In genomic region chr15:57927091-57927631, GRCh38 we compare ENCODE assay signal across 15 cellular contexts.
DNase-seq lines count a peak whose midpoint lies in the region; ATAC-seq, FAIRE-seq and TF ChIP-seq lines count a peak whose summit lies in the region.
"Had no signal": no experiment of that assay in that cellular context is flagged by ENCODE, and none has a peak within 500 bp of the region (broad histone marks: within the 10 kb centered on the region; RNA-seq: fewer than 3 reads in every experiment).

No MANE protein-coding gene starts in this region.

- POLR2A ChIA-PET in activated CD8-positive, alpha-beta T cell treated with anti-CD3 and anti-CD28 coated beads for 36 hours (lab: Charles Lee): no interaction called here

- no peaks in the 10 kb centered on the region for H3K36me3 ChIP-seq in bronchial epithelial cell (ENCODE audit: control insufficient read depth, insufficient read depth, low read length)
- no peaks in the 10 kb centered on the region for H3K36me3 ChIP-seq in BE2C

- H3K27me3 Mint-ChIP-seq in activated CD8-positive, alpha-beta T cell treated with anti-CD3 and anti-CD28 coated beads for 36 hours: peaks cover 8% of the 10 kb centered on the region

- H3K4me3 ChIP-seq in bronchial epithelial cell (ENCODE audit: low read depth, low read length): no peak overlapping the region
- no peak overlapping the region for H3K4me3 ChIP-seq in BE2C (ENCODE audit: low read depth, low read length)

- H3K27me3 ChIP-seq in bronchial epithelial cell (ENCODE audit: control insufficient read depth, insufficient read depth, low read length): no peaks in the 10 kb centered on the region
- H3K27me3 ChIP-seq in BE2C: no peaks in the 10 kb centered on the region

- H3K4me1 Mint-ChIP-seq in activated CD8-positive, alpha-beta T cell treated with anti-CD3 and anti-CD28 coated beads for 36 hours (ENCODE audit: low read depth): no peaks in the 10 kb centered on the region
- H3K4me1 Mint-ChIP-seq: B cell; CD4-positive, alpha-beta memory T cell had no signal

- intact Hi-C loops in activated CD8-positive, alpha-beta T cell treated with anti-CD3 and anti-CD28 coated beads for 36 hours (cut with micrococcal nuclease): no loop called here

- H3K27ac Mint-ChIP-seq in activated CD8-positive, alpha-beta T cell treated with anti-CD3 and anti-CD28 coated beads for 36 hours: no peak overlapping the region
- H3K27ac Mint-ChIP-seq: B cell; CD4-positive, alpha-beta memory T cell; H9 had no signal

- DNase-seq in NCI-H187 (lab: John Stamatoyannopoulos, UW): peak; percentile 26 to 68
- DNase-seq in NCI-H2107 treated with DMSO at 0.1 percent for 48 hours (lab: John Stamatoyannopoulos, UW; ENCODE audit: unreplicated experiment): peak; percentile 1
- DNase-seq in bronchial epithelial cell (ENCODE audit: low read depth): no peak
- no peak for DNase-seq in BE2C
- no peak for DNase-seq in UCSD-AML1 (lab: John Stamatoyannopoulos, UW; ENCODE audit: unreplicated experiment)
- no peak for DNase-seq in cerebellar nuclear complex (lab: John Stamatoyannopoulos, UW)
- no peak for DNase-seq in activated CD8-positive, alpha-beta T cell treated with anti-CD3 and anti-CD28 coated beads for 36 hours
- DNase-seq: CD4-positive, alpha-beta memory T cell; DND-41; GDM1; GOT3; H9 had no signal

- no peak overlapping the region for H3K4me3 Mint-ChIP-seq in activated CD8-positive, alpha-beta T cell treated with anti-CD3 and anti-CD28 coated beads for 36 hours
- H3K4me3 Mint-ChIP-seq: B cell; CD4-positive, alpha-beta memory T cell; H9 had no signal

- TF ChIP-seq CTCF in bronchial epithelial cell (IDR thresholded peaks at IDR 0.05; ENCODE audit: insufficient read depth, low read length, severe bottlenecking) (no peak), BE2C (IDR thresholded peaks at IDR 0.05; ENCODE audit: low read depth, low read length) (no peak)
- TF ChIP-seq CTCF in activated CD8-positive, alpha-beta T cell treated with anti-CD3 and anti-CD28 coated beads for 36 hours (IDR thresholded peaks at IDR 0.05): no peak

- H3K36me3 Mint-ChIP-seq in activated CD8-positive, alpha-beta T cell treated with anti-CD3 and anti-CD28 coated beads for 36 hours (ENCODE audit: low read depth): no peaks in the 10 kb centered on the region
- H3K36me3 Mint-ChIP-seq: CD4-positive, alpha-beta memory T cell had no signal

- CTCF ChIA-PET in activated CD8-positive, alpha-beta T cell treated with anti-CD3 and anti-CD28 coated beads for 36 hours (lab: Charles Lee): no interaction called here

- no peaks in the 10 kb centered on the region for H3K9me3 ChIP-seq in BE2C

- FAIRE-seq in bronchial epithelial cell (lab: Jason Lieb, UNC): peak; percentile 50
- FAIRE-seq: A204.1, GM19239 had no signal

- ATAC-seq in activated CD8-positive, alpha-beta T cell treated with anti-CD3 and anti-CD28 coated beads for 36 hours: no peak

- H3K9me3 Mint-ChIP-seq in activated CD8-positive, alpha-beta T cell treated with anti-CD3 and anti-CD28 coated beads for 36 hours: no peaks in the 10 kb centered on the region
- H3K9me3 Mint-ChIP-seq: H9 had no signal

- H3K4me1 ChIP-seq in BE2C: no peaks in the 10 kb centered on the region; the same call in 1 of the 2 replicates

Comparison
In these comparisons a context has a peak if more than half of its experiments do, and no peak if none do; other contexts are left out.
1. DNase-seq: peak in NCI-H187 (2 of 2) and NCI-H2107 treated with DMSO at 0.1 percent for 48 hours (single experiment); none in bronchial epithelial cell (single experiment), BE2C (single experiment), UCSD-AML1 (single experiment), cerebellar nuclear complex (0 of 2) and activated CD8-positive, alpha-beta T cell treated with anti-CD3 and anti-CD28 coated beads for 36 hours (single experiment).